ENCODE assay signal across 10 cellular contexts in the genomic region with DNA sequence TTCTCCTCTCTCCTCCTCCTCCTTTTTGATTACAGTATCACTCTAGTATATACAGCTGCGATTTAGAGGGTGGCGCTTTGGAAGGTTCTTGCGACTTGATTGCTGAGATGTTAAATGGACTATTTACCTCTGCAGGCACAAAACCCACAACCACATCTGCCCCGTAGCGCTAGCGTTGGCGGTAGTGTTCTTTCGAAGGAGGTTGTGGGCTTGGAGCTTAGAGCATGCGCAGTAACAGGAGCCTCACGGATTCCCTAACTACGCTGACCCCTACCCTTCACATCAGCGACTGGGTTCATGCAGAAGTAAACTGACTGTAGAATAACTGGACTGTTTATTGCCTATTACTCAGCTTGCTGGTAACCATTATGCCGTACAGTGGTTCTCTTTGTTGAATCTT. TPM values are rescaled to one million over a fixed set of nuclear protein-coding genes. Genes with fewer than 3 reads are reported as not detected.
DNase-seq lines count a peak whose midpoint lies in the region; ATAC-seq and TF ChIP-seq lines count a peak whose summit lies in the region.
"Had no signal": no experiment of that assay in that cellular context is flagged by ENCODE, and none has a peak within 500 bp of the region (broad histone marks: within the 10 kb centered on the region; RNA-seq: fewer than 3 reads in every experiment).

No MANE protein-coding gene starts in this region.

- H4K91ac ChIP-seq in H9 (ENCODE audit: insufficient read length, low read depth, low read length) = no peak overlapping the region

- H4K5ac ChIP-seq in H9 (ENCODE audit: insufficient read length, low read depth, low read length) = no peak overlapping the region

- H3K36me3 ChIP-seq in heart left ventricle (no peaks in the 10 kb centered on the region), skeletal muscle tissue (ENCODE audit: control insufficient read depth in 3 of 3, insufficient read depth in 3 of 3, low read length in 3 of 3) (no peaks in the 10 kb centered on the region), prostate gland (no peaks in the 10 kb centered on the region)

- no peaks in the 10 kb centered on the region for H3K4me1 ChIP-seq in H9 (ENCODE audit: insufficient read depth, low read length)
- H3K4me1 ChIP-seq in heart left ventricle = peaks cover 0 to 21% (median 0%) of the 10 kb centered on the region in 12 donors
- H3K4me1 ChIP-seq in skeletal muscle tissue (ENCODE audit: control insufficient read depth in 3 of 3, insufficient read depth in 3 of 3, low read length in 3 of 3) = no peaks in the 10 kb centered on the region
- H3K4me1 ChIP-seq in prostate gland (replicated peaks) = no peaks in the 10 kb centered on the region

- H3K18ac ChIP-seq in H9 (ENCODE audit: insufficient read length, low read depth, low read length) = no peak overlapping the region

- H3K9ac ChIP-seq in H9 (ENCODE audit: extremely low read depth, insufficient read length, low read length) (no peak overlapping the region), skeletal muscle tissue (ENCODE audit: low read depth in 1 of 3, low read length in 3 of 3) (peak overlapping the region in 1 of 3 donors; percentile 11)

- no peak overlapping the region for H3K4ac ChIP-seq in H9 (ENCODE audit: low read depth, low read length)

- H2BK5ac ChIP-seq in H9 (ENCODE audit: insufficient read length, low read length) = no peak overlapping the region

- no peak overlapping the region for H4K8ac ChIP-seq in H9 (replicated peaks; ENCODE audit: insufficient read length, low read depth, low read length)

- no peak overlapping the region for H2BK120ac ChIP-seq in H9 (ENCODE audit: low read depth, low read length, poor library complexity, severe bottlenecking)

- H3K23me2 ChIP-seq in H9 (ENCODE audit: insufficient read length, low read depth, low read length, poor library complexity, severe bottlenecking) = no peaks in the 10 kb centered on the region

- H3K36me3 Mint-ChIP-seq in H9 (ENCODE audit: insufficient read depth in 1 of 3, low read depth in 3 of 3) = no peaks in the 10 kb centered on the region

- H3K4me3 ChIP-seq in heart left ventricle = peak overlapping the region in 9 of 12 donors; percentile 17 to 42 (median 27)
- peak overlapping the region; percentile 38 to 57 (median 44) for H3K4me3 ChIP-seq in skeletal muscle tissue (ENCODE audit: low read length in 3 of 3)
- H3K4me3 ChIP-seq in prostate gland = no peak overlapping the region

- peak overlapping the region in 1 of 2 experiments; percentile 22; a peak in 1 of 5 replicates for H3K4me3 Mint-ChIP-seq in H9
- H3K4me3 Mint-ChIP-seq: central memory CD8-positive, alpha-beta T cell had no signal

- H3K79me1 ChIP-seq in H9 (ENCODE audit: insufficient read depth, low read depth, low read length, poor library complexity, severe bottlenecking) = no peaks in the 10 kb centered on the region

- peak in 1 of 4 donors; percentile 27 for ATAC-seq in heart left ventricle
- ATAC-seq in HG03196 (IDR thresholded peaks at IDR 0.05; ENCODE audit: unreplicated experiment) = no peak

- H3K27me3 ChIP-seq in H9 (ENCODE audit: insufficient read depth, low read length) (no peaks in the 10 kb centered on the region), heart left ventricle (peaks cover 0 to 5% (median 0%) of the 10 kb centered on the region in 9 donors), skeletal muscle tissue (ENCODE audit: control insufficient read depth in 3 of 3, insufficient read depth in 3 of 3, low read length in 3 of 3) (peaks cover 0 to 2% (median 0%) of the 10 kb centered on the region in 3 donors), prostate gland (replicated peaks; ENCODE audit: insufficient read depth) (no peaks in the 10 kb centered on the region)

- DNase-seq in H9 (peak; percentile 81), heart left ventricle (no peak), NCI-H1436 treated with DMSO at 0.1 percent for 48 hours (lab: John Stamatoyannopoulos, UW) (no peak), UCSD-AML1 (lab: John Stamatoyannopoulos, UW; ENCODE audit: unreplicated experiment) (no peak), prostate gland (ENCODE audit: low spot score) (no peak)
- DNase-seq in activated CD4-positive, alpha-beta T cell treated with anti-CD3 and anti-CD28 coated beads, Interleukin-2, amount 50 U/mL, for 48 hours = peak; percentile 8 to 17
- DNase-seq: NCI-H526 had no signal

- H3K14ac ChIP-seq in H9 (ENCODE audit: insufficient read depth, low read length) = no peak overlapping the region

- H3T11ph ChIP-seq in H9 (ENCODE audit: low read length) = no peak overlapping the region

- TF ChIP-seq CTCF in H9 (conservative IDR thresholded peaks at IDR 0.05) = no peak
- TF ChIP-seq CTCF in heart left ventricle (IDR thresholded peaks at IDR 0.05) = no peak
- TF ChIP-seq CTCF in prostate gland (IDR thresholded peaks at IDR 0.05) = no peak

- H3K27ac ChIP-seq in H9 (ENCODE audit: insufficient read length, low read depth, low read length) (no peak overlapping the region), heart left ventricle (no peak overlapping the region), skeletal muscle tissue (ENCODE audit: low read depth, low read length) (no peak overlapping the region), prostate gland (no peak overlapping the region)

- H2BK12ac ChIP-seq in H9 (ENCODE audit: insufficient read length, low read depth, low read length) = no peak overlapping the region

- no peak overlapping the region; a peak in 1 of 7 replicates for H3K27ac Mint-ChIP-seq in H9

- H3K9me3 ChIP-seq in H9 (ENCODE audit: control insufficient read depth, low read depth, low read length) (no peaks in the 10 kb centered on the region), heart left ventricle (no peaks in the 10 kb centered on the region), skeletal muscle tissue (ENCODE audit: control insufficient read depth in 3 of 3, low read length in 3 of 3) (no peaks in the 10 kb centered on the region), prostate gland (no peaks in the 10 kb centered on the region)

- intact Hi-C loops in heart left ventricle (cut with DNase I) (loop anchor here in 8 of 10 donors (5.0 to 10.0 kb wide), 8 partner anchors 111 to 704 kb away; no protein-coding TSS in a partner anchor), prostate gland (cut with DNase I) (loop anchor here (5.0 kb wide), 2 partner anchors 111 to 649 kb away; no protein-coding TSS in a partner anchor)

- H3K56ac ChIP-seq in H9 (ENCODE audit: insufficient read length, low read depth, low read length) = no peak overlapping the region

- H3K79me2 ChIP-seq in H9 (ENCODE audit: insufficient read depth, low read length) = no peaks in the 10 kb centered on the region

- peak overlapping the region; percentile 24 for H2AFZ ChIP-seq in H9 (ENCODE audit: low read length)

- no peak overlapping the region for H2AK5ac ChIP-seq in H9 (ENCODE audit: insufficient read length, low read length)

- H3K23ac ChIP-seq in H9 (ENCODE audit: insufficient read length, low read depth, low read length) = no peak overlapping the region

- TF ChIP-seq POLR2A in heart left ventricle (IDR thresholded peaks at IDR 0.05) (no peak), prostate gland (IDR thresholded peaks at IDR 0.05) (no peak)

- H3K4me2 ChIP-seq in H9 (ENCODE audit: insufficient read depth, insufficient read length, low read length) = peak overlapping the region; percentile 36

- H3K4me1 Mint-ChIP-seq in H9 = peaks cover 2 to 8% of the 10 kb centered on the region in 2 experiments; a peak in 1 of 4 replicates
- H3K4me1 Mint-ChIP-seq: central memory CD8-positive, alpha-beta T cell had no signal

- no peaks in the 10 kb centered on the region for H4K20me1 ChIP-seq in H9 (ENCODE audit: control insufficient read depth, insufficient read depth, insufficient read length)

- WGBS in H9 (ENCODE audit: extremely low coverage, insufficient read length, low lambda C conversion rate) = no CpG with 5 or more reads among the region's 13 CpGs
- 20 to 34% (median 25%) methylated on average over 13 of the region's 13 CpGs for WGBS in heart left ventricle, 4 donors
- 70% methylated on average over 13 of the region's 13 CpGs for WGBS in prostate gland

- H2BK20ac ChIP-seq in H9 (ENCODE audit: low read depth, low read length, poor library complexity, severe bottlenecking) = no peak overlapping the region

- H2BK15ac ChIP-seq in H9 (ENCODE audit: low read depth, low read length) = no peak overlapping the region

- peaks cover 2% of the 10 kb centered on the region; the same call in 1 of the 2 replicates for H3K27me3 Mint-ChIP-seq in H9 (ENCODE audit: low read depth)

- H3K9me3 Mint-ChIP-seq in H9 = no peaks in the 10 kb centered on the region
- H3K9me3 Mint-ChIP-seq: central memory CD8-positive, alpha-beta T cell had no signal

RNA-seq across cellular contexts. Expression of gene CGGBP1, which starts 58.0 kb away (rescaled TPM):
- total RNA-seq in H9 (2021) (72.1 and 75.0 TPM in 2 replicates), heart left ventricle (10 to 100 TPM; 41.9 to 58.8 (median 46.0) TPM), skeletal muscle tissue (45.9 TPM), prostate gland (10 to 100 TPM; 48.9 to 57.6 TPM)
- polyA plus RNA-seq in heart left ventricle = 10 to 100 TPM; 23.6 to 44.9 TPM

RNA-seq across cellular contexts. Expression of gene ZNF654, which starts 58.2 kb away (rescaled TPM):
- total RNA-seq in H9 (2021) (6.9 and 8.7 TPM in 2 replicates), heart left ventricle (10 to 100 TPM in 5 of 9 donors, 1 to 10 TPM in 4; 5.5 to 15.9 (median 11.4) TPM), skeletal muscle tissue (12.5 TPM), prostate gland (10 to 100 TPM; 12.5 to 18.1 TPM)
- 1 to 10 TPM; 2.4 to 3.7 TPM for polyA plus RNA-seq in heart left ventricle

Comparison
In these comparisons a context has a peak if more than half of its experiments do, and no peak if none do; other contexts are left out.
1. DNase-seq: peak in H9 (single experiment) and activated CD4-positive, alpha-beta T cell treated with anti-CD3 and anti-CD28 coated beads, Interleukin-2, amount 50 U/mL, for 48 hours (2 of 2); none in heart left ventricle (0 of 5), NCI-H1436 treated with DMSO at 0.1 percent for 48 hours (single experiment), UCSD-AML1 (single experiment) and prostate gland (single experiment).
2. H3K4me3 ChIP-seq: peak in heart left ventricle (9 of 12) and skeletal muscle tissue (3 of 3); none in prostate gland (0 of 2).